Comparison of ENCODE assay signal across 1 cellular context in genomic region chr4:173009129-173009823, GRCh38.
TF ChIP-seq lines count a peak whose summit lies in the region.

No MANE protein-coding gene starts in this region.

TF ChIP-seq in K562, 482 proteins besides CTCF, POLR2A, EP300 and RAD21 (continued from another document):
- TF ChIP-seq ZNF609 (CRISPR knock-in tag; IDR thresholded peaks at IDR 0.05; ENCODE audit: borderline replicate concordance) = no peak
- no peak for TF ChIP-seq FOXA3 (CRISPR knock-in tag; conservative IDR thresholded peaks at IDR 0.05 in 1 of 2, IDR thresholded peaks at IDR 0.05 in 1 of 2)
- peak; percentile 25; the same call in 1 of the 2 replicates for TF ChIP-seq ZNF316 (IDR thresholded peaks at IDR 0.05)
- peak; percentile 28; the same call in 1 of the 2 replicates for TF ChIP-seq C11orf30 (IDR thresholded peaks at IDR 0.05; ENCODE audit: low read depth)
